In the genomic region with DNA sequence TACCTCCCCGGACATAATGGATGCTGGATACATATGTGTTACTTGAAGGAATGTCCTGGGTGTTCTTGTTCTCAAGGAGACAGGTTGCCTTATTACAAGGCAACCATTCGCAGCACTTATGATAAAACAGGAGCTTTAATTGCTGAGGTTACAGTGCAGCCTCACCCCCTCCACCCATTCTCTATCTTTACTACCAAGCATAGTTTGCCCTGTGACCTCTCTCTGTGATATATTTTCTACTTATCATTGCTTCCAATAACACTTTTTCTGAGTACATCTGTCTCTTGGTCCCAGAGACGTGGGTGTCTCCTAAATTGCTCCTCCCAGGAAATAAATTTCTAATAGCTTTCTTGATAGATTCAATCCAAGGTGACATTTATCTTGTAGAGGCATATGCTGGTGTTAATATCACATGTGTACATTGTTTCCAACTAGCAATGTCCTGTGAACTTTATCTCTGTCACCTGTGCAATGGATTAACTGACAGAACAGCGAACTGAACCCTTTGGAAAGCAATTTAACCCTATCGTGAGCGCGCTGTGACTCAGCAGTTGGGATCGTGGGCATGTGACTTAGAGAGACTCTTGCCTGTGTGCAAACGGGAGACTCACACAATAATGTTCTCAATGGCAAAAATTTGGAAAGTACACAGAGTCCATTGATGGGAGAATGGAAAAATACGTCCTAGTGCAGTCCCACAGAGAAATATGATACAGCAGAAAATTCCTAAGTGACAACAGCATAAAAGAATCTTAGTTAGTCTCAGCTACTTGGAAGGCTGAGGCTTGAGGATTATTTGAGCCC, we compare ENCODE assay signal across 1 cellular context.
TF ChIP-seq lines count a peak whose summit lies in the region.

No MANE protein-coding gene starts in this region.

TF ChIP-seq in HepG2, 621 proteins besides CTCF, POLR2A, EP300 and RAD21 (continued from another document and continues in another):
- TF ChIP-seq, protein P1, sequence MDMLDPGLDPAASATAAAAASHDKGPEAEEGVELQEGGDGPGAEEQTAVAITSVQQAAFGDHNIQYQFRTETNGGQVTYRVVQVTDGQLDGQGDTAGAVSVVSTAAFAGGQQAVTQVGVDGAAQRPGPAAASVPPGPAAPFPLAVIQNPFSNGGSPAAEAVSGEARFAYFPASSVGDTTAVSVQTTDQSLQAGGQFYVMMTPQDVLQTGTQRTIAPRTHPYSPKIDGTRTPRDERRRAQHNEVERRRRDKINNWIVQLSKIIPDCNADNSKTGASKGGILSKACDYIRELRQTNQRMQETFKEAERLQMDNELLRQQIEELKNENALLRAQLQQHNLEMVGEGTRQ (IDR thresholded peaks at IDR 0.05; ENCODE audit: low read depth, low read length), result peak; percentile 69
- TF ChIP-seq, protein P1 (CRISPR knock-in tag; IDR thresholded peaks at IDR 0.05; ENCODE audit: borderline replicate concordance), result peak; percentile 47; the same call in 1 of the 2 replicates
- TF ChIP-seq PITX1 (CRISPR knock-in tag; IDR thresholded peaks at IDR 0.05), result peak; percentile 78; the same call in 1 of the 2 replicates
- TF ChIP-seq NAIF1 (CRISPR knock-in tag; IDR thresholded peaks at IDR 0.05; ENCODE audit: borderline replicate concordance), result no peak
- no peak for TF ChIP-seq ZNF552 (CRISPR knock-in tag; IDR thresholded peaks at IDR 0.05; ENCODE audit: borderline replicate concordance)
- no peak for TF ChIP-seq ZNF720 (CRISPR knock-in tag; IDR thresholded peaks at IDR 0.05)
- no peak for TF ChIP-seq NCOA5 (CRISPR knock-in tag; IDR thresholded peaks at IDR 0.05)
- TF ChIP-seq, protein P2, sequence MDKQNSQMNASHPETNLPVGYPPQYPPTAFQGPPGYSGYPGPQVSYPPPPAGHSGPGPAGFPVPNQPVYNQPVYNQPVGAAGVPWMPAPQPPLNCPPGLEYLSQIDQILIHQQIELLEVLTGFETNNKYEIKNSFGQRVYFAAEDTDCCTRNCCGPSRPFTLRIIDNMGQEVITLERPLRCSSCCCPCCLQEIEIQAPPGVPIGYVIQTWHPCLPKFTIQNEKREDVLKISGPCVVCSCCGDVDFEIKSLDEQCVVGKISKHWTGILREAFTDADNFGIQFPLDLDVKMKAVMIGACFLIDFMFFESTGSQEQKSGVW (CRISPR knock-in tag; IDR thresholded peaks at IDR 0.05; ENCODE audit: borderline replicate concordance), result no peak
- TF ChIP-seq, protein P3, sequence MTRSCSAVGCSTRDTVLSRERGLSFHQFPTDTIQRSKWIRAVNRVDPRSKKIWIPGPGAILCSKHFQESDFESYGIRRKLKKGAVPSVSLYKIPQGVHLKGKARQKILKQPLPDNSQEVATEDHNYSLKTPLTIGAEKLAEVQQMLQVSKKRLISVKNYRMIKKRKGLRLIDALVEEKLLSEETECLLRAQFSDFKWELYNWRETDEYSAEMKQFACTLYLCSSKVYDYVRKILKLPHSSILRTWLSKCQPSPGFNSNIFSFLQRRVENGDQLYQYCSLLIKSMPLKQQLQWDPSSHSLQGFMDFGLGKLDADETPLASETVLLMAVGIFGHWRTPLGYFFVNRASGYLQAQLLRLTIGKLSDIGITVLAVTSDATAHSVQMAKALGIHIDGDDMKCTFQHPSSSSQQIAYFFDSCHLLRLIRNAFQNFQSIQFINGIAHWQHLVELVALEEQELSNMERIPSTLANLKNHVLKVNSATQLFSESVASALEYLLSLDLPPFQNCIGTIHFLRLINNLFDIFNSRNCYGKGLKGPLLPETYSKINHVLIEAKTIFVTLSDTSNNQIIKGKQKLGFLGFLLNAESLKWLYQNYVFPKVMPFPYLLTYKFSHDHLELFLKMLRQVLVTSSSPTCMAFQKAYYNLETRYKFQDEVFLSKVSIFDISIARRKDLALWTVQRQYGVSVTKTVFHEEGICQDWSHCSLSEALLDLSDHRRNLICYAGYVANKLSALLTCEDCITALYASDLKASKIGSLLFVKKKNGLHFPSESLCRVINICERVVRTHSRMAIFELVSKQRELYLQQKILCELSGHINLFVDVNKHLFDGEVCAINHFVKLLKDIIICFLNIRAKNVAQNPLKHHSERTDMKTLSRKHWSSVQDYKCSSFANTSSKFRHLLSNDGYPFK (CRISPR knock-in tag; IDR thresholded peaks at IDR 0.05; ENCODE audit: borderline replicate concordance), result no peak
- TF ChIP-seq NFIB (CRISPR knock-in tag; IDR thresholded peaks at IDR 0.05; ENCODE audit: borderline replicate concordance), result no peak
- TF ChIP-seq MAFF (IDR thresholded peaks at IDR 0.05; ENCODE audit: low read depth, low read length), result peak; percentile 79
- TF ChIP-seq CREB1 (IDR thresholded peaks at IDR 0.05), result no peak
- peak; percentile 60; the same call in 1 of the 2 replicates for TF ChIP-seq CREB1 (CRISPR knock-in tag; IDR thresholded peaks at IDR 0.05)
- TF ChIP-seq TEAD3 (CRISPR knock-in tag; optimal IDR thresholded peaks at IDR 0.05; ENCODE audit: borderline replicate concordance), result peak; percentile 67
- TF ChIP-seq, protein P4, sequence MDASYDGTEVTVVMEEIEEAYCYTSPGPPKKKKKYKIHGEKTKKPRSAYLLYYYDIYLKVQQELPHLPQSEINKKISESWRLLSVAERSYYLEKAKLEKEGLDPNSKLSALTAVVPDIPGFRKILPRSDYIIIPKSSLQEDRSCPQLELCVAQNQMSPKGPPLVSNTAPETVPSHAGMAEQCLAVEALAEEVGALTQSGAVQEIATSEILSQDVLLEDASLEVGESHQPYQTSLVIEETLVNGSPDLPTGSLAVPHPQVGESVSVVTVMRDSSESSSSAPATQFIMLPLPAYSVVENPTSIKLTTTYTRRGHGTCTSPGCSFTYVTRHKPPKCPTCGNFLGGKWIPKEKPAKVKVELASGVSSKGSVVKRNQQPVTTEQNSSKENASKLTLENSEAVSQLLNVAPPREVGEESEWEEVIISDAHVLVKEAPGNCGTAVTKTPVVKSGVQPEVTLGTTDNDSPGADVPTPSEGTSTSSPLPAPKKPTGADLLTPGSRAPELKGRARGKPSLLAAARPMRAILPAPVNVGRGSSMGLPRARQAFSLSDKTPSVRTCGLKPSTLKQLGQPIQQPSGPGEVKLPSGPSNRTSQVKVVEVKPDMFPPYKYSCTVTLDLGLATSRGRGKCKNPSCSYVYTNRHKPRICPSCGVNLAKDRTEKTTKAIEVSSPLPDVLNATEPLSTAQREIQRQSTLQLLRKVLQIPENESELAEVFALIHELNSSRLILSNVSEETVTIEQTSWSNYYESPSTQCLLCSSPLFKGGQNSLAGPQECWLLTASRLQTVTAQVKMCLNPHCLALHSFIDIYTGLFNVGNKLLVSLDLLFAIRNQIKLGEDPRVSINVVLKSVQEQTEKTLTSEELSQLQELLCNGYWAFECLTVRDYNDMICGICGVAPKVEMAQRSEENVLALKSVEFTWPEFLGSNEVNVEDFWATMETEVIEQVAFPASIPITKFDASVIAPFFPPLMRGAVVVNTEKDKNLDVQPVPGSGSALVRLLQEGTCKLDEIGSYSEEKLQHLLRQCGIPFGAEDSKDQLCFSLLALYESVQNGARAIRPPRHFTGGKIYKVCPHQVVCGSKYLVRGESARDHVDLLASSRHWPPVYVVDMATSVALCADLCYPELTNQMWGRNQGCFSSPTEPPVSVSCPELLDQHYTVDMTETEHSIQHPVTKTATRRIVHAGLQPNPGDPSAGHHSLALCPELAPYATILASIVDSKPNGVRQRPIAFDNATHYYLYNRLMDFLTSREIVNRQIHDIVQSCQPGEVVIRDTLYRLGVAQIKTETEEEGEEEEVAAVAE (CRISPR knock-in tag; IDR thresholded peaks at IDR 0.05; ENCODE audit: borderline replicate concordance), result no peak
- TF ChIP-seq HMG20B (CRISPR knock-in tag; conservative IDR thresholded peaks at IDR 0.05), result 0 out of 2 replicates have a peak, but pooled peaks have one; percentile 31
- TF ChIP-seq NFE2L2 (IDR thresholded peaks at IDR 0.05; ENCODE audit: low read length), result peak; percentile 96
- TF ChIP-seq, protein P5, sequence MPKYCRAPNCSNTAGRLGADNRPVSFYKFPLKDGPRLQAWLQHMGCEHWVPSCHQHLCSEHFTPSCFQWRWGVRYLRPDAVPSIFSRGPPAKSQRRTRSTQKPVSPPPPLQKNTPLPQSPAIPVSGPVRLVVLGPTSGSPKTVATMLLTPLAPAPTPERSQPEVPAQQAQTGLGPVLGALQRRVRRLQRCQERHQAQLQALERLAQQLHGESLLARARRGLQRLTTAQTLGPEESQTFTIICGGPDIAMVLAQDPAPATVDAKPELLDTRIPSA (CRISPR knock-in tag; IDR thresholded peaks at IDR 0.05; ENCODE audit: borderline replicate concordance), result no peak
- no peak for TF ChIP-seq TRIM24 (CRISPR knock-in tag; IDR thresholded peaks at IDR 0.05)
- no peak for TF ChIP-seq ZSCAN20 (CRISPR knock-in tag; IDR thresholded peaks at IDR 0.05; ENCODE audit: borderline replicate concordance)
- TF ChIP-seq KDM2A (CRISPR knock-in tag; IDR thresholded peaks at IDR 0.05; ENCODE audit: borderline replicate concordance, low read depth), result peak; percentile 79
- TF ChIP-seq ZMAT3 (CRISPR knock-in tag; conservative IDR thresholded peaks at IDR 0.05), result no peak
- TF ChIP-seq RBM39 (IDR thresholded peaks at IDR 0.05; ENCODE audit: low read depth, low read length, poor library complexity, severe bottlenecking), result no peak
- TF ChIP-seq, protein P6, sequence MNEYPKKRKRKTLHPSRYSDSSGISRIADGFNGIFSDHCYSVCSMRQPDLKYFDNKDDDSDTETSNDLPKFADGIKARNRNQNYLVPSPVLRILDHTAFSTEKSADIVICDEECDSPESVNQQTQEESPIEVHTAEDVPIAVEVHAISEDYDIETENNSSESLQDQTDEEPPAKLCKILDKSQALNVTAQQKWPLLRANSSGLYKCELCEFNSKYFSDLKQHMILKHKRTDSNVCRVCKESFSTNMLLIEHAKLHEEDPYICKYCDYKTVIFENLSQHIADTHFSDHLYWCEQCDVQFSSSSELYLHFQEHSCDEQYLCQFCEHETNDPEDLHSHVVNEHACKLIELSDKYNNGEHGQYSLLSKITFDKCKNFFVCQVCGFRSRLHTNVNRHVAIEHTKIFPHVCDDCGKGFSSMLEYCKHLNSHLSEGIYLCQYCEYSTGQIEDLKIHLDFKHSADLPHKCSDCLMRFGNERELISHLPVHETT (CRISPR knock-in tag; conservative IDR thresholded peaks at IDR 0.05), result 0 out of 2 replicates have a peak, but pooled peaks have one; percentile 41
- no peak for TF ChIP-seq XRCC5 (optimal IDR thresholded peaks at IDR 0.05; ENCODE audit: low read length)
- no peak for TF ChIP-seq ZNF563 (CRISPR knock-in tag; IDR thresholded peaks at IDR 0.05)
- no peak for TF ChIP-seq ZNF841 (CRISPR knock-in tag; IDR thresholded peaks at IDR 0.05; ENCODE audit: borderline replicate concordance)
- peak; percentile 66; the same call in 1 of the 2 replicates for TF ChIP-seq MAFG (CRISPR knock-in tag; IDR thresholded peaks at IDR 0.05)
- TF ChIP-seq ZNF879 (CRISPR knock-in tag; IDR thresholded peaks at IDR 0.05), result no peak
- no peak; the same call in 1 of the 2 replicates for TF ChIP-seq MIER3 (CRISPR knock-in tag; IDR thresholded peaks at IDR 0.05; ENCODE audit: borderline replicate concordance)
- no peak for TF ChIP-seq GZF1 (CRISPR knock-in tag; IDR thresholded peaks at IDR 0.05)
- no peak for TF ChIP-seq TBL1XR1 (IDR thresholded peaks at IDR 0.05; ENCODE audit: borderline replicate concordance, low read length, partially characterized antibody)
- TF ChIP-seq, protein P7, sequence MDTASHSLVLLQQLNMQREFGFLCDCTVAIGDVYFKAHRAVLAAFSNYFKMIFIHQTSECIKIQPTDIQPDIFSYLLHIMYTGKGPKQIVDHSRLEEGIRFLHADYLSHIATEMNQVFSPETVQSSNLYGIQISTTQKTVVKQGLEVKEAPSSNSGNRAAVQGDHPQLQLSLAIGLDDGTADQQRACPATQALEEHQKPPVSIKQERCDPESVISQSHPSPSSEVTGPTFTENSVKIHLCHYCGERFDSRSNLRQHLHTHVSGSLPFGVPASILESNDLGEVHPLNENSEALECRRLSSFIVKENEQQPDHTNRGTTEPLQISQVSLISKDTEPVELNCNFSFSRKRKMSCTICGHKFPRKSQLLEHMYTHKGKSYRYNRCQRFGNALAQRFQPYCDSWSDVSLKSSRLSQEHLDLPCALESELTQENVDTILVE (CRISPR knock-in tag; IDR thresholded peaks at IDR 0.05), result no peak
- TF ChIP-seq ELF3 (CRISPR knock-in tag; IDR thresholded peaks at IDR 0.05), result 0 out of 2 replicates have a peak, but pooled peaks have one; percentile 22
- no peak for TF ChIP-seq FOXP1 (IDR thresholded peaks at IDR 0.05)
- peak; percentile 54 for TF ChIP-seq FOXP1 (CRISPR knock-in tag; IDR thresholded peaks at IDR 0.05)
- no peak for TF ChIP-seq ZNF616 (CRISPR knock-in tag; IDR thresholded peaks at IDR 0.05; ENCODE audit: low read depth)
- TF ChIP-seq ZKSCAN1 (IDR thresholded peaks at IDR 0.05; ENCODE audit: low read length), result no peak
- no peak for TF ChIP-seq KMT2B (CRISPR knock-in tag; IDR thresholded peaks at IDR 0.05)
- TF ChIP-seq, protein P8, sequence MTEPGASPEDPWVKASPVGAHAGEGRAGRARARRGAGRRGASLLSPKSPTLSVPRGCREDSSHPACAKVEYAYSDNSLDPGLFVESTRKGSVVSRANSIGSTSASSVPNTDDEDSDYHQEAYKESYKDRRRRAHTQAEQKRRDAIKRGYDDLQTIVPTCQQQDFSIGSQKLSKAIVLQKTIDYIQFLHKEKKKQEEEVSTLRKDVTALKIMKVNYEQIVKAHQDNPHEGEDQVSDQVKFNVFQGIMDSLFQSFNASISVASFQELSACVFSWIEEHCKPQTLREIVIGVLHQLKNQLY (CRISPR knock-in tag; IDR thresholded peaks at IDR 0.05), result no peak
- TF ChIP-seq ZSCAN12 (CRISPR knock-in tag; IDR thresholded peaks at IDR 0.05), result no peak
- TF ChIP-seq ZNF292 (CRISPR knock-in tag; IDR thresholded peaks at IDR 0.05; ENCODE audit: borderline replicate concordance, low read depth), result peak; percentile 61; the same call in 1 of the 2 replicates
- TF ChIP-seq, protein P9, sequence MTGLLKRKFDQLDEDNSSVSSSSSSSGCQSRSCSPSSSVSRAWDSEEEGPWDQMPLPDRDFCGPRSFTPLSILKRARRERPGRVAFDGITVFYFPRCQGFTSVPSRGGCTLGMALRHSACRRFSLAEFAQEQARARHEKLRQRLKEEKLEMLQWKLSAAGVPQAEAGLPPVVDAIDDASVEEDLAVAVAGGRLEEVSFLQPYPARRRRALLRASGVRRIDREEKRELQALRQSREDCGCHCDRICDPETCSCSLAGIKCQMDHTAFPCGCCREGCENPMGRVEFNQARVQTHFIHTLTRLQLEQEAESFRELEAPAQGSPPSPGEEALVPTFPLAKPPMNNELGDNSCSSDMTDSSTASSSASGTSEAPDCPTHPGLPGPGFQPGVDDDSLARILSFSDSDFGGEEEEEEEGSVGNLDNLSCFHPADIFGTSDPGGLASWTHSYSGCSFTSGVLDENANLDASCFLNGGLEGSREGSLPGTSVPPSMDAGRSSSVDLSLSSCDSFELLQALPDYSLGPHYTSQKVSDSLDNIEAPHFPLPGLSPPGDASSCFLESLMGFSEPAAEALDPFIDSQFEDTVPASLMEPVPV (CRISPR knock-in tag; IDR thresholded peaks at IDR 0.05), result no peak
- no peak for TF ChIP-seq LCORL (IDR thresholded peaks at IDR 0.05)
- peak; percentile 52 for TF ChIP-seq LCORL (CRISPR knock-in tag; IDR thresholded peaks at IDR 0.05)
- TF ChIP-seq ZNF891 (CRISPR knock-in tag; IDR thresholded peaks at IDR 0.05), result no peak
- no peak for TF ChIP-seq MIER2 (CRISPR knock-in tag; IDR thresholded peaks at IDR 0.05)
- TF ChIP-seq ZNF296 (CRISPR knock-in tag; conservative IDR thresholded peaks at IDR 0.05), result no peak
- no peak for TF ChIP-seq ZNF577 (CRISPR knock-in tag; IDR thresholded peaks at IDR 0.05; ENCODE audit: borderline replicate concordance, low read depth)
- TF ChIP-seq DR1 (CRISPR knock-in tag; IDR thresholded peaks at IDR 0.05), result no peak
